18 cellular contexts compared by ENCODE assay signal in the genomic region with DNA sequence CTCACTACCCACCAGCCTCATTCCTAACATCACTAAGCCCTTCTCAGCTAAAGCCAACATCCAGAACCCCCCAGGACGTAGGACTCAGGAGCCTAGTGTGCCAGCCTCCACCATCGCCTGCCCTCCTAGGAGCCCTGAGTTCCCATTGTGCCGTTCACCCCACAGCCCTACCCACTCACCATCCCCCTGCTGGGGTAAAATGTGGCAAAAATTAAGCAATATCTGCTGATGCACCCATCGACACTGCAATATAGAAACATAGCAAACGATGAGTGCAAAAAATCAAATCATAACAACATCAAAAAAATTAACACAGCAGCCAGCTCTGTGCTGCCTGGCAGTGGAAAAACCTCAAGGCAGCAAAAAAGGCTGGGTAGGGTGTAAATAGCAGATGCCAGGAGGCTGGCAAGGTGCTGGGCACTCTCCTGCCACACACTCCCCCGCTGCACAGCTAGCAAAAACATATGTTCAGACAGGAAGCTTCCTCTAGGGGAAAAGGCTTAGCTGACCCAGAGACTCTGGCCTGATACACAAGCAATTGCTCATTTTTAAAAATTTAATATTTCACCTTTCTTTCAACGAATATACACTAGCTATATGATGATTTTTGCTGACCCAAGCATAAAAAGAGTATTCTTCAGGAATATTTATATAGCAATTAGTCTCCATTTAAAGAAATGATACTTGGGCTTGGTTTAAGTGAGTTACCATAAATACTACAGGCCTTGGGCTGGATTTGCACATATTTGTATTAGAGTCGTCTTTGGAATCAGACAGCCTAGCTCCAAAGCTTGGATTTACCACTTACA. TPM values are rescaled to one million over a fixed set of nuclear protein-coding genes. Genes with fewer than 3 reads are reported as not detected.
A peak's percentile ranks its signal among the peaks of the same experiment; 100 is the strongest.
DNase-seq lines count a peak whose midpoint lies in the region; ATAC-seq and TF ChIP-seq lines count a peak whose summit lies in the region.
"Had no signal": no experiment of that assay in that cellular context is flagged by ENCODE, and none has a peak within 500 bp of the region (broad histone marks: within the 10 kb centered on the region; RNA-seq: fewer than 3 reads in every experiment).

No MANE protein-coding gene starts in this region.

- H3K9me3 ChIP-seq in neutrophil (no peaks in the 10 kb centered on the region), esophagus squamous epithelium (no peaks in the 10 kb centered on the region)
- H3K9me3 ChIP-seq: colonic mucosa had no signal

- peak; percentile 44; the same call in 1 of the 3 replicates for ATAC-seq in SK-N-SH treated with all-trans-retinoic acid at 6 μM for 48 hours

- H3K36me3 ChIP-seq in neutrophil (no peaks in the 10 kb centered on the region), esophagus squamous epithelium (peaks cover 0 to 9% (median 0%) of the 10 kb centered on the region in 3 donors)
- H3K36me3 ChIP-seq: colonic mucosa, WERI-Rb-1 had no signal

- H3K27ac ChIP-seq in neutrophil = peak overlapping the region; percentile 54
- no peak overlapping the region for H3K27ac ChIP-seq in esophagus squamous epithelium
- H3K27ac ChIP-seq: 22Rv1, colonic mucosa, SK-N-MC, WERI-Rb-1 had no signal

- DNase-seq in DMS 273 (lab: John Stamatoyannopoulos, UW; ENCODE audit: unreplicated experiment) (peak; percentile 62), DMS 273 treated with DMSO at 0.1 percent for 48 hours (lab: John Stamatoyannopoulos, UW) (no peak), Kasumi-1 (lab: John Stamatoyannopoulos, UW) (peak; percentile 32 to 33), esophagus squamous epithelium (lab: John Stamatoyannopoulos, UW) (no peak), NCI-H146 (lab: John Stamatoyannopoulos, UW) (no peak)
- DNase-seq in stimulated activated CD4-positive, alpha-beta T cell treated with anti-CD3 and anti-CD28 coated beads, Interleukin-2, amount 100 ng/mL, for 48 hours = no peak
- DNase-seq: activated CD4-positive, alpha-beta memory T cell treated with anti-CD3 and anti-CD28 coated beads for 36 hours; activated naive CD4-positive, alpha-beta T cell treated with anti-CD3 and anti-CD28 coated beads, Interleukin-2, amount 50 U/mL, for 16 hours; colonic mucosa; DMS153; NCI-H2029 treated with DMSO at 0.1 percent for 48 hours; stimulated activated CD4-positive, alpha-beta T cell treated with anti-CD3 and anti-CD28 coated beads, Interleukin-4, amount 100 ng/mL, for 1 hour; WERI-Rb-1 had no signal

- TF ChIP-seq CTCF in neutrophil (IDR thresholded peaks at IDR 0.05) = no peak
- TF ChIP-seq CTCF in esophagus squamous epithelium (IDR thresholded peaks at IDR 0.05) = no peak

- H3K27me3 ChIP-seq in neutrophil (no peaks in the 10 kb centered on the region), esophagus squamous epithelium (no peaks in the 10 kb centered on the region)
- H3K27me3 ChIP-seq: colonic mucosa had no signal

- H3K4me3 ChIP-seq in neutrophil (ENCODE audit: low read depth in 1 of 2, low read length in 1 of 2) = no peak overlapping the region
- no peak overlapping the region for H3K4me3 ChIP-seq in esophagus squamous epithelium
- H3K4me3 ChIP-seq: colonic mucosa, lung, SK-N-MC had no signal

- H3K4me1 ChIP-seq in neutrophil (ENCODE audit: control insufficient read depth in 1 of 2, insufficient read depth in 1 of 2, low read depth in 1 of 2, low read length in 1 of 2) (peaks cover 35 to 41% of the 10 kb centered on the region in 2 experiments), esophagus squamous epithelium (no peaks in the 10 kb centered on the region)
- H3K4me1 ChIP-seq: colonic mucosa had no signal

- intact Hi-C loops in esophagus squamous epithelium (cut with DNase I) = no loop called here

- WGBS in esophagus squamous epithelium, 2 donors = 70 to 72% methylated on average over 7 to 8 of the region's 8 CpGs

- TF ChIP-seq POLR2A in esophagus squamous epithelium (IDR thresholded peaks at IDR 0.05) = no peak

TF ChIP-seq in SK-N-SH treated with all-trans-retinoic acid at 6 μM for 48 hours, 23 proteins besides CTCF, POLR2A, EP300 and RAD21:
- TF ChIP-seq, protein P1, sequence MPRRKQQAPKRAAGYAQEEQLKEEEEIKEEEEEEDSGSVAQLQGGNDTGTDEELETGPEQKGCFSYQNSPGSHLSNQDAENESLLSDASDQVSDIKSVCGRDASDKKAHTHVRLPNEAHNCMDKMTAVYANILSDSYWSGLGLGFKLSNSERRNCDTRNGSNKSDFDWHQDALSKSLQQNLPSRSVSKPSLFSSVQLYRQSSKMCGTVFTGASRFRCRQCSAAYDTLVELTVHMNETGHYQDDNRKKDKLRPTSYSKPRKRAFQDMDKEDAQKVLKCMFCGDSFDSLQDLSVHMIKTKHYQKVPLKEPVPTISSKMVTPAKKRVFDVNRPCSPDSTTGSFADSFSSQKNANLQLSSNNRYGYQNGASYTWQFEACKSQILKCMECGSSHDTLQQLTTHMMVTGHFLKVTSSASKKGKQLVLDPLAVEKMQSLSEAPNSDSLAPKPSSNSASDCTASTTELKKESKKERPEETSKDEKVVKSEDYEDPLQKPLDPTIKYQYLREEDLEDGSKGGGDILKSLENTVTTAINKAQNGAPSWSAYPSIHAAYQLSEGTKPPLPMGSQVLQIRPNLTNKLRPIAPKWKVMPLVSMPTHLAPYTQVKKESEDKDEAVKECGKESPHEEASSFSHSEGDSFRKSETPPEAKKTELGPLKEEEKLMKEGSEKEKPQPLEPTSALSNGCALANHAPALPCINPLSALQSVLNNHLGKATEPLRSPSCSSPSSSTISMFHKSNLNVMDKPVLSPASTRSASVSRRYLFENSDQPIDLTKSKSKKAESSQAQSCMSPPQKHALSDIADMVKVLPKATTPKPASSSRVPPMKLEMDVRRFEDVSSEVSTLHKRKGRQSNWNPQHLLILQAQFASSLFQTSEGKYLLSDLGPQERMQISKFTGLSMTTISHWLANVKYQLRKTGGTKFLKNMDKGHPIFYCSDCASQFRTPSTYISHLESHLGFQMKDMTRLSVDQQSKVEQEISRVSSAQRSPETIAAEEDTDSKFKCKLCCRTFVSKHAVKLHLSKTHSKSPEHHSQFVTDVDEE (CRISPR knock-in tag; IDR thresholded peaks at IDR 0.05) = no peak
- TF ChIP-seq CSDC2 (CRISPR knock-in tag; IDR thresholded peaks at IDR 0.05) (no peak), ZC3H10 (CRISPR knock-in tag; IDR thresholded peaks at IDR 0.05) (no peak), ZNF8 (CRISPR knock-in tag; IDR thresholded peaks at IDR 0.05) (no peak), ZNF70 (CRISPR knock-in tag; IDR thresholded peaks at IDR 0.05) (no peak), ZFP30 (CRISPR knock-in tag; IDR thresholded peaks at IDR 0.05) (no peak), ESRRG (CRISPR knock-in tag; IDR thresholded peaks at IDR 0.05) (no peak), ISL1 (CRISPR knock-in tag; IDR thresholded peaks at IDR 0.05) (no peak), BACH2 (CRISPR knock-in tag; IDR thresholded peaks at IDR 0.05; ENCODE audit: borderline replicate concordance) (no peak)
- TF ChIP-seq, protein P2, sequence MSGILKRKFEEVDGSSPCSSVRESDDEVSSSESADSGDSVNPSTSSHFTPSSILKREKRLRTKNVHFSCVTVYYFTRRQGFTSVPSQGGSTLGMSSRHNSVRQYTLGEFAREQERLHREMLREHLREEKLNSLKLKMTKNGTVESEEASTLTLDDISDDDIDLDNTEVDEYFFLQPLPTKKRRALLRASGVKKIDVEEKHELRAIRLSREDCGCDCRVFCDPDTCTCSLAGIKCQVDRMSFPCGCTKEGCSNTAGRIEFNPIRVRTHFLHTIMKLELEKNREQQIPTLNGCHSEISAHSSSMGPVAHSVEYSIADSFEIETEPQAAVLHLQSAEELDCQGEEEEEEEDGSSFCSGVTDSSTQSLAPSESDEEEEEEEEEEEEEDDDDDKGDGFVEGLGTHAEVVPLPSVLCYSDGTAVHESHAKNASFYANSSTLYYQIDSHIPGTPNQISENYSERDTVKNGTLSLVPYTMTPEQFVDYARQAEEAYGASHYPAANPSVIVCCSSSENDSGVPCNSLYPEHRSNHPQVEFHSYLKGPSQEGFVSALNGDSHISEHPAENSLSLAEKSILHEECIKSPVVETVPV (CRISPR knock-in tag; IDR thresholded peaks at IDR 0.05) = no peak
- TF ChIP-seq, protein P3, sequence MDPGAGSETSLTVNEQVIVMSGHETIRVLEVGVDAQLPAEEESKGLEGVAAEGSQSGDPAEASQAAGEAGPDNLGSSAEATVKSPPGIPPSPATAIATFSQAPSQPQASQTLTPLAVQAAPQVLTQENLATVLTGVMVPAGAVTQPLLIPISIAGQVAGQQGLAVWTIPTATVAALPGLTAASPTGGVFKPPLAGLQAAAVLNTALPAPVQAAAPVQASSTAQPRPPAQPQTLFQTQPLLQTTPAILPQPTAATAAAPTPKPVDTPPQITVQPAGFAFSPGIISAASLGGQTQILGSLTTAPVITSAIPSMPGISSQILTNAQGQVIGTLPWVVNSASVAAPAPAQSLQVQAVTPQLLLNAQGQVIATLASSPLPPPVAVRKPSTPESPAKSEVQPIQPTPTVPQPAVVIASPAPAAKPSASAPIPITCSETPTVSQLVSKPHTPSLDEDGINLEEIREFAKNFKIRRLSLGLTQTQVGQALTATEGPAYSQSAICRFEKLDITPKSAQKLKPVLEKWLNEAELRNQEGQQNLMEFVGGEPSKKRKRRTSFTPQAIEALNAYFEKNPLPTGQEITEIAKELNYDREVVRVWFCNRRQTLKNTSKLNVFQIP (CRISPR knock-in tag; IDR thresholded peaks at IDR 0.05; ENCODE audit: borderline replicate concordance, low read depth) = no peak
TF ChIP-seq in SK-N-SH treated with all-trans-retinoic acid at 6 μM for 48 hours: peak in this region for 0.

RNA-seq across cellular contexts. Expression of a gene that starts 33.8 kb away (rescaled TPM):
- 10 to 100 TPM in 1 of 4 donors, 1 to 10 TPM in 3; 7.3 to 11.2 (median 7.7) TPM for total RNA-seq in esophagus squamous epithelium

Comparison
In these comparisons a context has a peak if more than half of its experiments do, and no peak if none do; other contexts are left out.
1. DNase-seq: peak in DMS 273 (single experiment) and Kasumi-1 (2 of 2); none in DMS 273 treated with DMSO at 0.1 percent for 48 hours (single experiment), esophagus squamous epithelium (single experiment), NCI-H146 (single experiment) and stimulated activated CD4-positive, alpha-beta T cell treated with anti-CD3 and anti-CD28 coated beads, Interleukin-2, amount 100 ng/mL, for 48 hours (0 of 2).